Comparison of ENCODE assay signal across 19 cellular contexts in the genomic region with DNA sequence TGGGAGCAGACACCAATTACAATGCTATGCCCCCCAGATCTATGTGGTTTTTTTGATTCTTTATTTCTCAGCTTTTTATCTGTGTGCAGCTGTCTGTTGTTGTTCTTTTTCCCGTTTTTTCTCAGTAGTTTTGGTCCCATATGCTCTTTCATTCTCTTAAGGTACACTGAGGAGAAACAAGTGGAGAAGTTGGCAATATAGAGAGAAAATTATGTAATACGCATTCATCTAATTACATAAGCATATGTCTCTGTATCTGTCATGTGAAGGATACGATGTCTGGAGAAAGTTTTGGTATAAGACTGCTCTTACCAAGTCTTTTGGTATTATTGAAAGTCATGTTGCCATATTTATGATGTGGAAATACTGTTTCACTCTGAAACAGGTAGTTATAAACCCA.
DNase-seq lines count a peak whose midpoint lies in the region; ATAC-seq and TF ChIP-seq lines count a peak whose summit lies in the region.
"Had no signal": no experiment of that assay in that cellular context is flagged by ENCODE, and none has a peak within 500 bp of the region (broad histone marks: within the 10 kb centered on the region; RNA-seq: fewer than 3 reads in every experiment).

No MANE protein-coding gene starts in this region.

- H3K23ac ChIP-seq in mesendoderm (ENCODE audit: low read length): no peak overlapping the region

- no peak overlapping the region for H2BK5ac ChIP-seq in mesendoderm (ENCODE audit: low read length)

- no peak overlapping the region for H3K4me3 ChIP-seq in mesendoderm (ENCODE audit: low read length)
- H3K4me3 ChIP-seq: A549; BLaER1 treated with 17β-estradiol and CSF1 and Interleukin-3, amounts not matched to agents 10 nM and 100 nM; GM12878 had no signal

- H3K36me3 ChIP-seq in mesendoderm (ENCODE audit: control insufficient read depth, insufficient read depth, low read length): no peaks in the 10 kb centered on the region
- H3K36me3 ChIP-seq: BLaER1 treated with 17β-estradiol and CSF1 and Interleukin-3, amounts not matched to agents 10 nM and 100 nM had no signal

- H3K9ac ChIP-seq in mesendoderm (ENCODE audit: low read length): no peak overlapping the region
- H3K9ac ChIP-seq: BLaER1 treated with 17β-estradiol and CSF1 and Interleukin-3, amounts not matched to agents 10 nM and 100 nM had no signal

- H4K8ac ChIP-seq in mesendoderm (ENCODE audit: low read depth, low read length): no peak overlapping the region

- WGBS in mesendoderm (ENCODE audit: extremely low coverage, insufficient coverage, low lambda C conversion rate): no CpG with 5 or more reads among the region's 3 CpGs

- H3K4me2 ChIP-seq in mesendoderm (ENCODE audit: low read length): no peak overlapping the region
- H3K4me2 ChIP-seq: A549; BLaER1 treated with 17β-estradiol and CSF1 and Interleukin-3, amounts not matched to agents 10 nM and 100 nM had no signal

- no peak overlapping the region for H2AK5ac ChIP-seq in mesendoderm (ENCODE audit: low read length)

- no peak for ATAC-seq in GM19455 (IDR thresholded peaks at IDR 0.05; ENCODE audit: unreplicated experiment)
- ATAC-seq in SK-N-SH treated with all-trans-retinoic acid at 6 μM for 48 hours: no peak
- no peak for ATAC-seq in GM18870 (IDR thresholded peaks at IDR 0.05; ENCODE audit: unreplicated experiment)
- ATAC-seq: A549; CD8-positive, alpha-beta T cell; GM12878 had no signal

- no peak overlapping the region for H3K18ac ChIP-seq in mesendoderm (ENCODE audit: low read length)

- H3K4me1 ChIP-seq in mesendoderm (ENCODE audit: control insufficient read depth, low read depth, low read length): peaks cover 2% of the 10 kb centered on the region
- H3K4me1 ChIP-seq: A549; BLaER1 treated with 17β-estradiol and CSF1 and Interleukin-3, amounts not matched to agents 10 nM and 100 nM; Caco-2 had no signal

- peak overlapping the region; percentile 6 for H2BK15ac ChIP-seq in mesendoderm (replicated peaks; ENCODE audit: low read depth)

- no peaks in the 10 kb centered on the region for H3K79me2 ChIP-seq in mesendoderm (ENCODE audit: control insufficient read depth, insufficient read depth, low read length)

- no peak overlapping the region for H4K5ac ChIP-seq in mesendoderm (ENCODE audit: low read length)

- no peaks in the 10 kb centered on the region for H3K27me3 ChIP-seq in mesendoderm (ENCODE audit: insufficient read depth, low read length, poor library complexity)
- H3K27me3 ChIP-seq: BLaER1 treated with 17β-estradiol and CSF1 and Interleukin-3, amounts not matched to agents 10 nM and 100 nM had no signal

- H2BK120ac ChIP-seq in mesendoderm (ENCODE audit: low read depth, low read length): no peak overlapping the region

- H3K79me1 ChIP-seq in mesendoderm (ENCODE audit: low read length): no peaks in the 10 kb centered on the region

- no peak overlapping the region for H3K56ac ChIP-seq in mesendoderm (ENCODE audit: low read length)

- H3K27ac ChIP-seq in mesendoderm (ENCODE audit: low read depth, low read length): no peak overlapping the region
- H3K27ac ChIP-seq: 22Rv1; A549; BLaER1 treated with 17β-estradiol and CSF1 and Interleukin-3, amounts not matched to agents 10 nM and 100 nM; C4-2B had no signal

- DNase-seq in NCI-H2171 treated with DMSO at 0.1 percent for 48 hours (lab: John Stamatoyannopoulos, UW) (peak; percentile 29), NCI-H2171 (lab: John Stamatoyannopoulos, UW) (no peak), cerebellar cortex (ENCODE audit: low spot score) (peak; percentile 44), mesendoderm (no peak)
- DNase-seq: AML-193; Caco-2; Calu3; CD4-positive, alpha-beta T cell; CD8-positive, alpha-beta T cell; DMS79 treated with DMSO at 0.1 percent for 48 hours; GDM1 had no signal

- no peak overlapping the region for H3K4ac ChIP-seq in mesendoderm (ENCODE audit: low read depth, low read length)

TF ChIP-seq in SK-N-SH treated with all-trans-retinoic acid at 6 μM for 48 hours, 23 proteins besides CTCF, POLR2A, EP300 and RAD21:
- no peak for TF ChIP-seq BACH2 (CRISPR knock-in tag; IDR thresholded peaks at IDR 0.05; ENCODE audit: borderline replicate concordance)
- TF ChIP-seq GLIS3 (CRISPR knock-in tag; IDR thresholded peaks at IDR 0.05): no peak
- TF ChIP-seq, protein P1, sequence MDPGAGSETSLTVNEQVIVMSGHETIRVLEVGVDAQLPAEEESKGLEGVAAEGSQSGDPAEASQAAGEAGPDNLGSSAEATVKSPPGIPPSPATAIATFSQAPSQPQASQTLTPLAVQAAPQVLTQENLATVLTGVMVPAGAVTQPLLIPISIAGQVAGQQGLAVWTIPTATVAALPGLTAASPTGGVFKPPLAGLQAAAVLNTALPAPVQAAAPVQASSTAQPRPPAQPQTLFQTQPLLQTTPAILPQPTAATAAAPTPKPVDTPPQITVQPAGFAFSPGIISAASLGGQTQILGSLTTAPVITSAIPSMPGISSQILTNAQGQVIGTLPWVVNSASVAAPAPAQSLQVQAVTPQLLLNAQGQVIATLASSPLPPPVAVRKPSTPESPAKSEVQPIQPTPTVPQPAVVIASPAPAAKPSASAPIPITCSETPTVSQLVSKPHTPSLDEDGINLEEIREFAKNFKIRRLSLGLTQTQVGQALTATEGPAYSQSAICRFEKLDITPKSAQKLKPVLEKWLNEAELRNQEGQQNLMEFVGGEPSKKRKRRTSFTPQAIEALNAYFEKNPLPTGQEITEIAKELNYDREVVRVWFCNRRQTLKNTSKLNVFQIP (CRISPR knock-in tag; IDR thresholded peaks at IDR 0.05; ENCODE audit: borderline replicate concordance, low read depth): no peak
- no peak for TF ChIP-seq ZNF70 (CRISPR knock-in tag; IDR thresholded peaks at IDR 0.05)
- no peak for TF ChIP-seq ZC3H10 (CRISPR knock-in tag; IDR thresholded peaks at IDR 0.05)
- no peak for TF ChIP-seq ESRRG (CRISPR knock-in tag; IDR thresholded peaks at IDR 0.05)
- no peak for TF ChIP-seq SNAI2 (CRISPR knock-in tag; IDR thresholded peaks at IDR 0.05)
- TF ChIP-seq TOX (CRISPR knock-in tag; IDR thresholded peaks at IDR 0.05; ENCODE audit: borderline replicate concordance): no peak
- TF ChIP-seq ZFP30 (CRISPR knock-in tag; IDR thresholded peaks at IDR 0.05): no peak
- no peak for TF ChIP-seq ZFP3 (CRISPR knock-in tag; IDR thresholded peaks at IDR 0.05)
- no peak for TF ChIP-seq RARB (CRISPR knock-in tag; IDR thresholded peaks at IDR 0.05)
- TF ChIP-seq CSDC2 (CRISPR knock-in tag; IDR thresholded peaks at IDR 0.05): no peak
- TF ChIP-seq, protein P2, sequence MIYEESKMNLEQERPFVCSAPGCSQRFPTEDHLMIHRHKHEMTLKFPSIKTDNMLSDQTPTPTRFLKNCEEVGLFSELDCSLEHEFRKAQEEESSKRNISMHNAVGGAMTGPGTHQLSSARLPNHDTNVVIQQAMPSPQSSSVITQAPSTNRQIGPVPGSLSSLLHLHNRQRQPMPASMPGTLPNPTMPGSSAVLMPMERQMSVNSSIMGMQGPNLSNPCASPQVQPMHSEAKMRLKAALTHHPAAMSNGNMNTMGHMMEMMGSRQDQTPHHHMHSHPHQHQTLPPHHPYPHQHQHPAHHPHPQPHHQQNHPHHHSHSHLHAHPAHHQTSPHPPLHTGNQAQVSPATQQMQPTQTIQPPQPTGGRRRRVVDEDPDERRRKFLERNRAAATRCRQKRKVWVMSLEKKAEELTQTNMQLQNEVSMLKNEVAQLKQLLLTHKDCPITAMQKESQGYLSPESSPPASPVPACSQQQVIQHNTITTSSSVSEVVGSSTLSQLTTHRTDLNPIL (CRISPR knock-in tag; IDR thresholded peaks at IDR 0.05; ENCODE audit: low read depth): no peak
- TF ChIP-seq ISL1 (CRISPR knock-in tag; IDR thresholded peaks at IDR 0.05): no peak
- TF ChIP-seq OSR1 (CRISPR knock-in tag; IDR thresholded peaks at IDR 0.05): no peak
- no peak for TF ChIP-seq ZNF8 (CRISPR knock-in tag; IDR thresholded peaks at IDR 0.05)
- no peak for TF ChIP-seq TCF4 (CRISPR knock-in tag; IDR thresholded peaks at IDR 0.05; ENCODE audit: borderline replicate concordance)

Comparison
In these comparisons a context has a peak if more than half of its experiments do, and no peak if none do; other contexts are left out.
1. DNase-seq: peak in NCI-H2171 treated with DMSO at 0.1 percent for 48 hours (single experiment) and cerebellar cortex (single experiment); none in NCI-H2171 (single experiment) and mesendoderm (single experiment).